33 cellular contexts compared by ENCODE assay signal in the genomic region with DNA sequence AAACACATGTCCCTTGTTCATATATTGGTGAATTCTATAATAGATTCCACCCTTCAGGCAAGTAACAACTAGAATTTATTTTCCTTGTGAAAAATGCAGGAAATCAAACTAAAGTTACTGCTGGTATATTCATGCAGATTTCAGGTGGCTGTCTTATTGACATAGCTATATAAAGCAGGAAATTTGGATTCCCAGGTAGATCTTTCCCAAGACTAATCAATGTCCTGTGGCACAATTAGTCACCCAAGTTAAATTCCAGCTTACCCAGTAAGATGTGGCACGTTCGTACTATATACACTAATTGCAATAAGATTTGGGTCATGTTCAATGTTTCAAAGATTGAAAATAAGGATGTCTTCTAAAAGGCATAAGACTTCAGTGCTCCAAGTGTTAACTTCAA. TPM values are rescaled to one million over a fixed set of nuclear protein-coding genes. Genes with fewer than 3 reads are reported as not detected.
"Had no signal": no experiment of that assay in that cellular context is flagged by ENCODE, and none has a peak within 500 bp of the region (broad histone marks: within the 10 kb centered on the region; RNA-seq: fewer than 3 reads in every experiment).

No MANE protein-coding gene starts in this region.

- H3K27ac ChIP-seq: ascending aorta, coronary artery, esophagus muscularis mucosa, gastrocnemius medialis, heart left ventricle had no signal

- H3K36me3 Mint-ChIP-seq: activated CD4-positive, alpha-beta memory T cell treated with anti-CD3 and anti-CD28 coated beads for 36 hours; activated CD8-positive, alpha-beta memory T cell treated with anti-CD3 and anti-CD28 coated beads, Interleukin-2, amount 10 ng/mL, durations not matched to agents 7 days and 5 days; activated naive CD4-positive, alpha-beta T cell treated with anti-CD3 and anti-CD28 coated beads, Interleukin-2, amount 10 ng/mL, durations not matched to agents 7 days and 5 days; activated naive CD4-positive, alpha-beta T cell treated with anti-CD3 and anti-CD28 coated beads, Interleukin-2, amount 50 U/mL, for 72 hours; activated naive CD8-positive, alpha-beta T cell treated with anti-CD3 and anti-CD28 coated beads, Interleukin-2, amount 10 ng/mL, durations not matched to agents 7 days and 5 days; brain had no signal

- H3K27ac Mint-ChIP-seq: activated CD4-positive, alpha-beta memory T cell treated with anti-CD3 and anti-CD28 coated beads for 36 hours; activated CD4-positive, alpha-beta T cell treated with anti-CD3 and anti-CD28 coated beads for 36 hours; activated CD4-positive, alpha-beta T cell treated with anti-CD3 and anti-CD28 coated beads, Interleukin-2, amount 10 ng/mL, durations not matched to agents 24 days and 14 days; activated CD8-positive, alpha-beta memory T cell treated with anti-CD3 and anti-CD28 coated beads, Interleukin-2, amount 10 ng/mL, durations not matched to agents 7 days and 5 days; activated CD8-positive, alpha-beta T cell treated with anti-CD3 and anti-CD28 coated beads, Interleukin-2, amount 10 ng/mL, durations not matched to agents 7 days and 5 days; activated naive CD4-positive, alpha-beta T cell treated with anti-CD3 and anti-CD28 coated beads, Interleukin-2, amount 10 ng/mL, durations not matched to agents 7 days and 5 days; activated naive CD4-positive, alpha-beta T cell treated with anti-CD3 and anti-CD28 coated beads, Interleukin-2, amount 50 U/mL, for 72 hours; activated naive CD8-positive, alpha-beta T cell treated with anti-CD3 and anti-CD28 coated beads, Interleukin-2, amount 10 ng/mL, durations not matched to agents 7 days and 5 days; activated T-helper 1 cell treated with anti-CD3 and anti-CD28 coated beads, Interleukin-12 subunit alpha, Interleukin-12 subunit beta, Interleukin-2, Interleukin-4 antibody, amounts not matched to agents 30 ng/mL and 10 ng/mL and 1 ng/mL, durations not matched to agents 14 hours and 24 hours and 36 hours; brain had no signal

- FAIRE-seq: endometrium, endothelial cell of umbilical vein had no signal

- H3K27me3 ChIP-seq: ascending aorta, breast epithelium, esophagus muscularis mucosa, foreskin keratinocyte, gastrocnemius medialis, heart left ventricle had no signal

- H3K4me3 ChIP-seq: ascending aorta, breast epithelium, coronary artery, esophagus muscularis mucosa, gastrocnemius medialis, heart left ventricle had no signal

- H3K4me1 ChIP-seq: ascending aorta, breast epithelium, esophagus muscularis mucosa, gastrocnemius medialis, heart left ventricle had no signal

- H3K36me3 ChIP-seq: ascending aorta, breast epithelium, esophagus muscularis mucosa, gastrocnemius medialis, heart left ventricle had no signal

- DNase-seq: activated CD4-positive, alpha-beta memory T cell treated with anti-CD3 and anti-CD28 coated beads for 36 hours; activated CD4-positive, alpha-beta T cell treated with anti-CD3 and anti-CD28 coated beads for 36 hours; activated CD4-positive, alpha-beta T cell treated with anti-CD3 and anti-CD28 coated beads, Interleukin-2, amount 10 ng/mL, durations not matched to agents 24 days and 14 days; activated CD4-positive, CD25-positive, alpha-beta regulatory T cell; activated CD4-positive, CD25-positive, alpha-beta regulatory T cell treated with anti-CD3 and anti-CD28 coated beads, Interleukin-2, amount 50 U/mL, for 72 hours; activated CD8-positive, alpha-beta memory T cell treated with anti-CD3 and anti-CD28 coated beads, Interleukin-2, amount 10 ng/mL, durations not matched to agents 7 days and 5 days; activated CD8-positive, alpha-beta memory T cell treated with anti-CD3 and anti-CD28 coated beads, Interleukin-2, amount 50 U/mL, for 4 hours; activated CD8-positive, alpha-beta T cell treated with anti-CD3 and anti-CD28 coated beads, Interleukin-2, amount 10 ng/mL, durations not matched to agents 7 days and 5 days; activated gamma-delta T cell; activated naive CD4-positive, alpha-beta T cell; activated naive CD4-positive, alpha-beta T cell treated with anti-CD3 and anti-CD28 coated beads, Interleukin-2, amount 10 ng/mL, durations not matched to agents 7 days and 5 days; activated naive CD8-positive, alpha-beta T cell treated with anti-CD3 and anti-CD28 coated beads, Interleukin-2, amount 10 ng/mL, durations not matched to agents 7 days and 5 days; activated T-cell treated with anti-CD3 and anti-CD28 coated beads, Interleukin-2, amount 50 U/mL, for 1 hour; activated T-cell treated with anti-CD3 and anti-CD28 coated beads, Interleukin-2, amount 50 U/mL, for 48 hours; dermis blood vessel endothelial cell; effector CD4-positive, alpha-beta T cell; erythroblast; foreskin keratinocyte; gastrocnemius medialis; glutamatergic neuron; heart left ventricle; T-helper 2 cell had no signal

- H3K9me3 Mint-ChIP-seq: activated CD4-positive, alpha-beta T cell treated with anti-CD3 and anti-CD28 coated beads, Interleukin-2, amount 10 ng/mL, durations not matched to agents 24 days and 14 days; activated naive CD4-positive, alpha-beta T cell treated with anti-CD3 and anti-CD28 coated beads, Interleukin-2, amount 10 ng/mL, durations not matched to agents 7 days and 5 days; activated naive CD4-positive, alpha-beta T cell treated with anti-CD3 and anti-CD28 coated beads, Interleukin-2, amount 50 U/mL, for 72 hours; activated naive CD8-positive, alpha-beta T cell treated with anti-CD3 and anti-CD28 coated beads, Interleukin-2, amount 10 ng/mL, durations not matched to agents 7 days and 5 days; activated T-helper 1 cell treated with anti-CD3 and anti-CD28 coated beads, Interleukin-12 subunit alpha, Interleukin-12 subunit beta, Interleukin-2, Interleukin-4 antibody, amounts not matched to agents 30 ng/mL and 10 ng/mL and 1 ng/mL, durations not matched to agents 14 hours and 24 hours and 36 hours; central memory CD8-positive, alpha-beta T cell had no signal

- H3K4me1 Mint-ChIP-seq: activated CD4-positive, alpha-beta T cell treated with anti-CD3 and anti-CD28 coated beads for 36 hours; activated CD4-positive, alpha-beta T cell treated with anti-CD3 and anti-CD28 coated beads, Interleukin-2, amount 10 ng/mL, durations not matched to agents 24 days and 14 days; activated CD8-positive, alpha-beta memory T cell treated with anti-CD3 and anti-CD28 coated beads, Interleukin-2, amount 10 ng/mL, durations not matched to agents 7 days and 5 days; activated naive CD4-positive, alpha-beta T cell treated with anti-CD3 and anti-CD28 coated beads, Interleukin-2, amount 10 ng/mL, durations not matched to agents 7 days and 5 days; activated naive CD8-positive, alpha-beta T cell treated with anti-CD3 and anti-CD28 coated beads, Interleukin-2, amount 10 ng/mL, durations not matched to agents 7 days and 5 days; brain; central memory CD8-positive, alpha-beta T cell had no signal

- H3K9me3 ChIP-seq: ascending aorta, breast epithelium, esophagus muscularis mucosa, gastrocnemius medialis, heart left ventricle had no signal

- H3K4me3 Mint-ChIP-seq: activated CD4-positive, alpha-beta memory T cell treated with anti-CD3 and anti-CD28 coated beads for 36 hours; activated CD4-positive, alpha-beta T cell treated with anti-CD3 and anti-CD28 coated beads for 36 hours; activated CD4-positive, alpha-beta T cell treated with anti-CD3 and anti-CD28 coated beads, Interleukin-2, amount 10 ng/mL, durations not matched to agents 24 days and 14 days; activated CD8-positive, alpha-beta memory T cell treated with anti-CD3 and anti-CD28 coated beads, Interleukin-2, amount 10 ng/mL, durations not matched to agents 7 days and 5 days; activated CD8-positive, alpha-beta T cell treated with anti-CD3 and anti-CD28 coated beads, Interleukin-2, amount 10 ng/mL, durations not matched to agents 7 days and 5 days; activated naive CD4-positive, alpha-beta T cell treated with anti-CD3 and anti-CD28 coated beads, Interleukin-2, amount 10 ng/mL, durations not matched to agents 7 days and 5 days; activated naive CD8-positive, alpha-beta T cell treated with anti-CD3 and anti-CD28 coated beads, Interleukin-2, amount 10 ng/mL, durations not matched to agents 7 days and 5 days; activated T-helper 1 cell treated with anti-CD3 and anti-CD28 coated beads, Interleukin-12 subunit alpha, Interleukin-12 subunit beta, Interleukin-2, Interleukin-4 antibody, amounts not matched to agents 30 ng/mL and 10 ng/mL and 1 ng/mL, durations not matched to agents 14 hours and 24 hours and 36 hours; brain; central memory CD8-positive, alpha-beta T cell had no signal

RNA-seq across cellular contexts. Expression of gene MYO5B, which starts 42.0 kb away (rescaled TPM):
- total RNA-seq: activated CD8-positive, alpha-beta memory T cell treated with anti-CD3 and anti-CD28 coated beads for 36 hours; activated CD8-positive, alpha-beta T cell treated with anti-CD3 and anti-CD28 coated beads, Interleukin-2, amount 10 ng/mL, durations not matched to agents 7 days and 5 days; activated naive CD8-positive, alpha-beta T cell treated with anti-CD3 and anti-CD28 coated beads, Interleukin-2, amount 10 ng/mL, durations not matched to agents 7 days and 5 days; activated T-helper 1 cell treated with anti-CD3 and anti-CD28 coated beads, Interleukin-12 subunit alpha, Interleukin-12 subunit beta, Interleukin-2, Interleukin-4 antibody, amounts not matched to agents 30 ng/mL and 10 ng/mL and 1 ng/mL, durations not matched to agents 14 hours and 24 hours and 36 hours had no signal
